Comparison of ENCODE assay signal across 12 cellular contexts in genomic region chr4:122635205-122635604, GRCh38. TPM values are rescaled to one million over a fixed set of nuclear protein-coding genes. Genes with fewer than 3 reads are reported as not detected.
DNase-seq lines count a peak whose midpoint lies in the region; ATAC-seq lines count a peak whose summit lies in the region.
"Had no signal": no experiment of that assay in that cellular context is flagged by ENCODE, and none has a peak within 500 bp of the region (broad histone marks: within the 10 kb centered on the region; RNA-seq: fewer than 3 reads in every experiment).

No MANE protein-coding gene starts in this region.

- H3K27me3 ChIP-seq in CD4-positive, CD25-positive, alpha-beta regulatory T cell (ENCODE audit: control insufficient read depth, insufficient read depth, low read length): no peaks in the 10 kb centered on the region

- H3K36me3 Mint-ChIP-seq in CD4-positive, CD25-positive, alpha-beta regulatory T cell: no peaks in the 10 kb centered on the region

- peaks cover 4% of the 10 kb centered on the region for H3K4me1 ChIP-seq in CD4-positive, CD25-positive, alpha-beta regulatory T cell (ENCODE audit: control insufficient read depth, insufficient read depth, low read length, poor library complexity, severe bottlenecking)
- H3K4me1 ChIP-seq: left ventricle myocardium inferior had no signal

- peak overlapping the region in 2 of 3 donors; percentile 3 to 76 for H3K27ac Mint-ChIP-seq in CD4-positive, CD25-positive, alpha-beta regulatory T cell
- H3K27ac Mint-ChIP-seq: T-helper 2 cell treated with Interferon-gamma antibody and Interleukin-4, amounts not matched to agents 5 μg/mL and 100 μg/mL, for 36 hours had no signal

- H3K27ac ChIP-seq in CD4-positive, CD25-positive, alpha-beta regulatory T cell (ENCODE audit: insufficient read depth, low read length, poor library complexity, severe bottlenecking): no peak overlapping the region
- H3K27ac ChIP-seq: left ventricle myocardium inferior, PC-9 had no signal

- peak in 1 of 3 donors; percentile 8 for DNase-seq in CD4-positive, CD25-positive, alpha-beta regulatory T cell
- DNase-seq in NOMO-1 (lab: John Stamatoyannopoulos, UW; ENCODE audit: unreplicated experiment in 2 of 2): peak; percentile 21 to 27
- DNase-seq in DMS79 treated with DMSO at 0.1 percent for 48 hours (lab: John Stamatoyannopoulos, UW): no peak
- DNase-seq in DMS 273 (lab: John Stamatoyannopoulos, UW; ENCODE audit: unreplicated experiment): no peak
- DNase-seq in HCEC 1CT: no peak
- DNase-seq in hypothalamus (lab: John Stamatoyannopoulos, UW): no peak
- DNase-seq: AML-193, left ventricle myocardium inferior, PC-9 had no signal

- peak in 1 of 2 donors; percentile 34 for ATAC-seq in CD4-positive, CD25-positive, alpha-beta regulatory T cell (ENCODE audit: low read depth in 2 of 2)
- ATAC-seq in GM18511 (IDR thresholded peaks at IDR 0.05; ENCODE audit: unreplicated experiment) (peak; percentile 36), HG02642 (IDR thresholded peaks at IDR 0.05; ENCODE audit: poor library complexity, unreplicated experiment) (peak; percentile 61)

- peak overlapping the region; percentile 33 for H3K4me3 ChIP-seq in CD4-positive, CD25-positive, alpha-beta regulatory T cell (ENCODE audit: low read depth, low read length)
- H3K4me3 ChIP-seq: left ventricle myocardium inferior, PC-9 had no signal

- H3K4me3 Mint-ChIP-seq in CD4-positive, CD25-positive, alpha-beta regulatory T cell: peak overlapping the region in 1 of 4 donors; percentile 81
- H3K4me3 Mint-ChIP-seq: T-helper 2 cell treated with Interferon-gamma antibody and Interleukin-4, amounts not matched to agents 5 μg/mL and 100 μg/mL, for 36 hours had no signal

- peaks cover 0 to 4% (median 0%) of the 10 kb centered on the region in 7 donors for H3K9me3 Mint-ChIP-seq in CD4-positive, CD25-positive, alpha-beta regulatory T cell

- H3K4me1 Mint-ChIP-seq in CD4-positive, CD25-positive, alpha-beta regulatory T cell: peaks cover 2 to 9% (median 4%) of the 10 kb centered on the region in 4 donors

- no peaks in the 10 kb centered on the region for H3K27me3 Mint-ChIP-seq in CD4-positive, CD25-positive, alpha-beta regulatory T cell

- H3K36me3 ChIP-seq in CD4-positive, CD25-positive, alpha-beta regulatory T cell (ENCODE audit: control insufficient read depth, insufficient read depth, low read length): no peaks in the 10 kb centered on the region
- H3K36me3 ChIP-seq: left ventricle myocardium inferior had no signal

- H3K9me3 ChIP-seq in CD4-positive, CD25-positive, alpha-beta regulatory T cell (ENCODE audit: control insufficient read depth in 2 of 2, low read length in 2 of 2): no peaks in the 10 kb centered on the region
- H3K9me3 ChIP-seq: left ventricle myocardium inferior had no signal

RNA-seq across cellular contexts. Expression of gene IL21, which starts 14.3 kb away (rescaled TPM):
- total RNA-seq in CD4-positive, CD25-positive, alpha-beta regulatory T cell: 0.20 TPM
- under 1 TPM in 1 of 4 donors, not detected in 3; 0.15 TPM for polyA plus RNA-seq in CD4-positive, CD25-positive, alpha-beta regulatory T cell
- total RNA-seq: left ventricle myocardium inferior, PC-9 had no signal

Comparison
In these comparisons a context has a peak if more than half of its experiments do, and no peak if none do; other contexts are left out.
1. DNase-seq: peak in NOMO-1 (2 of 2); none in DMS79 treated with DMSO at 0.1 percent for 48 hours (single experiment), DMS 273 (single experiment), HCEC 1CT (single experiment) and hypothalamus (0 of 51).